ENCODE assay signal across 16 cellular contexts in the genomic region with DNA sequence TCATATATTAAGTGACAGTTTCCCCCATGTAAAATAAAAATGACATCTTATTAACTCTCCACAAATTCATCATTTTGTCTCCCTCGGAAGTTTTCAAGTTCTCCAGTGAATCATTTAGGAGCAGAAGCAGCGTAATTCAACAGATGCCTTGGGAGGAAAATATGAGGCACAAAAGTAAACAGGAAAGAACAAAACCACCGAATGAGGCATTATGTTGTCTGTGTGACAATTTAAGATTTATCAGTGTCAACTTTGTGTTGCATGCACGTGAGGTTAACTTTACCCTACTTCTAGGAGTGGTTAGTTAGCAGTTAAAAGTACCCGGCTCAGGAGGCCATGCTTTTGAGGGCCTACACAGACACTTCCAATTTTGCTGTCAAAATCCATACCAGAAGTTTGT.
"Had no signal": no experiment of that assay in that cellular context is flagged by ENCODE, and none has a peak within 500 bp of the region (broad histone marks: within the 10 kb centered on the region; RNA-seq: fewer than 3 reads in every experiment).

No MANE protein-coding gene starts in this region.

- H3K4me1 Mint-ChIP-seq: activated CD4-positive, alpha-beta T cell treated with anti-CD3 and anti-CD28 coated beads for 36 hours; activated naive CD8-positive, alpha-beta T cell treated with anti-CD3 and anti-CD28 coated beads, Interleukin-2, amount 10 ng/mL, durations not matched to agents 7 days and 5 days; naive B cell had no signal

- H3K36me3 Mint-ChIP-seq: activated naive CD8-positive, alpha-beta T cell treated with anti-CD3 and anti-CD28 coated beads, Interleukin-2, amount 10 ng/mL, durations not matched to agents 7 days and 5 days had no signal

- H3K4me3 Mint-ChIP-seq: activated CD4-positive, alpha-beta T cell treated with anti-CD3 and anti-CD28 coated beads for 36 hours; activated CD8-positive, alpha-beta T cell treated with anti-CD3 and anti-CD28 coated beads for 36 hours; activated naive CD8-positive, alpha-beta T cell treated with anti-CD3 and anti-CD28 coated beads, Interleukin-2, amount 10 ng/mL, durations not matched to agents 7 days and 5 days; activated T-cell treated with anti-CD3 and anti-CD28 coated beads, Interleukin-2, amount 50 U/mL, for 72 hours; naive B cell had no signal

- H3K27ac Mint-ChIP-seq: activated CD4-positive, alpha-beta T cell treated with anti-CD3 and anti-CD28 coated beads for 36 hours; activated CD8-positive, alpha-beta T cell treated with anti-CD3 and anti-CD28 coated beads for 36 hours; activated naive CD8-positive, alpha-beta T cell treated with anti-CD3 and anti-CD28 coated beads, Interleukin-2, amount 10 ng/mL, durations not matched to agents 7 days and 5 days; activated T-cell treated with anti-CD3 and anti-CD28 coated beads, Interleukin-2, amount 50 U/mL, for 72 hours; naive B cell had no signal

- H3K27me3 Mint-ChIP-seq: activated CD8-positive, alpha-beta T cell treated with anti-CD3 and anti-CD28 coated beads for 36 hours had no signal

- H3K27ac ChIP-seq: lower lobe of right lung, WERI-Rb-1 had no signal

- H3K4me3 ChIP-seq: lower lobe of right lung had no signal

- H3K9me3 ChIP-seq: lower lobe of right lung had no signal

- ATAC-seq: activated CD4-positive, alpha-beta T cell treated with anti-CD3 and anti-CD28 coated beads for 36 hours; activated CD8-positive, alpha-beta T cell treated with anti-CD3 and anti-CD28 coated beads for 36 hours; activated T-cell treated with anti-CD3 and anti-CD28 coated beads, Interleukin-2, amount 50 U/mL, for 72 hours; esophagus mucosa had no signal

- DNase-seq: activated CD4-positive, alpha-beta T cell treated with anti-CD3 and anti-CD28 coated beads for 36 hours; activated CD8-positive, alpha-beta memory T cell treated with anti-CD3 and anti-CD28 coated beads, Interleukin-2, amount 50 U/mL, for 4 hours; activated CD8-positive, alpha-beta T cell treated with anti-CD3 and anti-CD28 coated beads for 36 hours; activated gamma-delta T cell treated with Interleukin-2 at 50 U/mL for 16 hours; activated naive CD8-positive, alpha-beta T cell treated with anti-CD3 and anti-CD28 coated beads, Interleukin-2, amount 10 ng/mL, durations not matched to agents 7 days and 5 days; activated T-cell treated with anti-CD3 and anti-CD28 coated beads, Interleukin-2, amount 50 U/mL, for 72 hours; lower lobe of right lung; midbrain; naive B cell; stimulated activated CD4-positive, alpha-beta T cell treated with anti-CD3 and anti-CD28 coated beads, Interleukin-12 subunit alpha, Interleukin-12 subunit beta, amount 100 ng/mL, for 4 hours; stimulated activated naive CD4-positive, alpha-beta T cell; substantia nigra; T-helper 9 cell; trophoblast cell; WERI-Rb-1 had no signal

- H3K36me3 ChIP-seq: lower lobe of right lung, WERI-Rb-1 had no signal
